In the genomic region with DNA sequence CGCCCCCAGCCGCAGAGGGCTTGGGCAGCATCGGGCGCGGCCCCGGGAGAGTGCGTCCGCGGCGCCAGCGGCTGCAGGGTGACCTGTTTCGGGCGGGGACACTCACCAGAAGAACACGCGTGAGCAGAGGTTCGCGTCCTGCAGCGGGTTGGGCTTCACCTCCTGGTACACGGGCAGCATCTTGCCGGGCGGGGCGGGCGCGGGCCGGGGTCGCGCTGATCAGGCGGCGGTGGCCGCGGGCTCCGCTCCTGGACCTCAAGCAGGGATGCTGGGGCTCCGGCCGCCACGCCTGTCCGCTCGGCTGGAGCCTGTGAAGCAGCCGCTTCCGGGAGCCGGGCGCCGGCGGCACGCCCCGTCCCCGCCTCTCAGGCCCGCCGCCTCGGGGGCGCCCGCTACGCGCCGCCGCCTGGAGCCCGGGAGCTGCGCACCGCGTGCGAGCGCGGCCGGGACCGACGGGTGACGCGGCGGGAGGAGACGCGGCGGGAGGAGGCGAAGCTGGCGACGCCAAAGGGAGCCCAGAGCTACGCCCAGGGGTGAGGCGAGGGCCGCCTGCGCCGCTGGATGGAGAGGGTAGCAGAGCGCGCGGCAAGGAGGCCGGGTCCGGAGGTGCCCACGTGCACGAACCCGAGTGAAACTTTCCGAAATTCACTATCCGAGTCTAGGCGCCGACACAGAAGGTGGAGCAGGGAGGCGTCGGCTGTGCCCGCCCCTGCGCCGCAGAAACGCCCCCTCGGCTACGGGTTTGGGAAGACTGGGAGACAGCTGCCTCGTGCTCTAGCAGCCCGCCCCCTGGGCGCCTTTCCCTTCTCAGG, we compare ENCODE assay signal across 8 cellular contexts. TPM values are rescaled to one million over a fixed set of nuclear protein-coding genes. Genes with fewer than 3 reads are reported as not detected.
DNase-seq lines count a peak whose midpoint lies in the region; ATAC-seq and TF ChIP-seq lines count a peak whose summit lies in the region.

A gene with protein sequence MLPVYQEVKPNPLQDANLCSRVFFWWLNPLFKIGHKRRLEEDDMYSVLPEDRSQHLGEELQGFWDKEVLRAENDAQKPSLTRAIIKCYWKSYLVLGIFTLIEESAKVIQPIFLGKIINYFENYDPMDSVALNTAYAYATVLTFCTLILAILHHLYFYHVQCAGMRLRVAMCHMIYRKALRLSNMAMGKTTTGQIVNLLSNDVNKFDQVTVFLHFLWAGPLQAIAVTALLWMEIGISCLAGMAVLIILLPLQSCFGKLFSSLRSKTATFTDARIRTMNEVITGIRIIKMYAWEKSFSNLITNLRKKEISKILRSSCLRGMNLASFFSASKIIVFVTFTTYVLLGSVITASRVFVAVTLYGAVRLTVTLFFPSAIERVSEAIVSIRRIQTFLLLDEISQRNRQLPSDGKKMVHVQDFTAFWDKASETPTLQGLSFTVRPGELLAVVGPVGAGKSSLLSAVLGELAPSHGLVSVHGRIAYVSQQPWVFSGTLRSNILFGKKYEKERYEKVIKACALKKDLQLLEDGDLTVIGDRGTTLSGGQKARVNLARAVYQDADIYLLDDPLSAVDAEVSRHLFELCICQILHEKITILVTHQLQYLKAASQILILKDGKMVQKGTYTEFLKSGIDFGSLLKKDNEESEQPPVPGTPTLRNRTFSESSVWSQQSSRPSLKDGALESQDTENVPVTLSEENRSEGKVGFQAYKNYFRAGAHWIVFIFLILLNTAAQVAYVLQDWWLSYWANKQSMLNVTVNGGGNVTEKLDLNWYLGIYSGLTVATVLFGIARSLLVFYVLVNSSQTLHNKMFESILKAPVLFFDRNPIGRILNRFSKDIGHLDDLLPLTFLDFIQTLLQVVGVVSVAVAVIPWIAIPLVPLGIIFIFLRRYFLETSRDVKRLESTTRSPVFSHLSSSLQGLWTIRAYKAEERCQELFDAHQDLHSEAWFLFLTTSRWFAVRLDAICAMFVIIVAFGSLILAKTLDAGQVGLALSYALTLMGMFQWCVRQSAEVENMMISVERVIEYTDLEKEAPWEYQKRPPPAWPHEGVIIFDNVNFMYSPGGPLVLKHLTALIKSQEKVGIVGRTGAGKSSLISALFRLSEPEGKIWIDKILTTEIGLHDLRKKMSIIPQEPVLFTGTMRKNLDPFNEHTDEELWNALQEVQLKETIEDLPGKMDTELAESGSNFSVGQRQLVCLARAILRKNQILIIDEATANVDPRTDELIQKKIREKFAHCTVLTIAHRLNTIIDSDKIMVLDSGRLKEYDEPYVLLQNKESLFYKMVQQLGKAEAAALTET (N-terminal part only) (minus strand): TSS at position 317 of the 812 bp plus-strand sequence. CDS start 137 bp downstream, at position 180.

- H3K27me3 ChIP-seq in BJ (ENCODE audit: control insufficient read depth, insufficient read depth, low read length) (no peaks in the 10 kb centered on the region), mesenchymal stem cell (ENCODE audit: control insufficient read depth in 1 of 2, insufficient read depth in 1 of 2, low read length in 2 of 2) (no peaks in the 10 kb centered on the region)

- peak within 1 kb of the TSS; percentile 78 for H3K27ac ChIP-seq in mesenchymal stem cell (ENCODE audit: low read length, poor library complexity, severe bottlenecking)

- no peaks in the 10 kb centered on the region for H3K27me3 Mint-ChIP-seq in activated CD4-positive, alpha-beta memory T cell treated with anti-CD3 and anti-CD28 coated beads for 36 hours
- no peaks in the 10 kb centered on the region for H3K27me3 Mint-ChIP-seq in effector memory CD8-positive, alpha-beta T cell

- H2BK5ac ChIP-seq in mesenchymal stem cell (ENCODE audit: low read depth, low read length, poor library complexity, severe bottlenecking) = peak within 1 kb of the TSS; percentile 80

- H2BK15ac ChIP-seq in mesenchymal stem cell (ENCODE audit: low read depth, poor library complexity, severe bottlenecking) = peak within 1 kb of the TSS; percentile 77

- peak within 1 kb of the TSS; percentile 94 to 99 for H3K18ac ChIP-seq in mesenchymal stem cell (ENCODE audit: low read depth in 1 of 2, low read length in 2 of 2)

- CTCF ChIA-PET in BJ (lab: Yijun Ruan, JAX) = interaction anchor here (0.8 to 2.0 kb wide), 9 partner anchors 11 to 112 kb away, joined by 3 to 10 read pairs (median 4); no protein-coding TSS in a partner anchor
- CTCF ChIA-PET in activated CD4-positive, alpha-beta memory T cell treated with anti-CD3 and anti-CD28 coated beads for 36 hours (lab: Charles Lee) = interaction anchor here (0.6 to 4.4 kb wide), 10 partner anchors 19 to 112 kb away, joined by 3 to 22 read pairs (median 4); no protein-coding TSS in a partner anchor

- intact Hi-C loops in activated CD4-positive, alpha-beta memory T cell treated with anti-CD3 and anti-CD28 coated beads for 36 hours (cut with micrococcal nuclease) = loop anchor here (2.0 to 5.0 kb wide), 2 partner anchors 113 to 704 kb away; partner anchors contain the start of gene TGDS

- H4K91ac ChIP-seq in mesenchymal stem cell (ENCODE audit: low read length) = peak within 1 kb of the TSS; percentile 99

- peaks cover 17% of the 10 kb centered on the region for H3K4me1 ChIP-seq in mesenchymal stem cell (ENCODE audit: control insufficient read depth, insufficient read depth, low read depth, low read length)

- H3K4me3 ChIP-seq in BJ (ENCODE audit: low read depth, low read length) = peak within 1 kb of the TSS; percentile 64
- peak within 1 kb of the TSS; percentile 96 to 99 for H3K4me3 ChIP-seq in mesenchymal stem cell (ENCODE audit: insufficient read depth in 1 of 2, low read depth in 1 of 2, low read length in 2 of 2)

- peak; percentile 9; the same call in 1 of the 2 replicates for TF ChIP-seq CTCF in BJ (IDR thresholded peaks at IDR 0.05; ENCODE audit: insufficient read depth, low read depth, low read length)

- peak within 1 kb of the TSS; percentile 78 for H2AFZ ChIP-seq in mesenchymal stem cell (ENCODE audit: low read depth, low read length)

- peak within 1 kb of the TSS; percentile 19 to 98 for H3K14ac ChIP-seq in mesenchymal stem cell (ENCODE audit: low read length in 2 of 2)

- H3K4me1 Mint-ChIP-seq in activated CD4-positive, alpha-beta memory T cell treated with anti-CD3 and anti-CD28 coated beads for 36 hours (ENCODE audit: low read depth) = peaks cover 32% of the 10 kb centered on the region
- H3K4me1 Mint-ChIP-seq in effector memory CD8-positive, alpha-beta T cell (ENCODE audit: low read depth in 2 of 2) = peaks cover 16 to 22% of the 10 kb centered on the region in 2 donors

- DNase-seq in BJ (ENCODE audit: low read depth) = no peak
- peak; percentile 51 for DNase-seq in NCI-H748 treated with DMSO at 0.1 percent for 48 hours (lab: John Stamatoyannopoulos, UW)
- DNase-seq in activated CD4-positive, alpha-beta memory T cell treated with anti-CD3 and anti-CD28 coated beads for 36 hours = peak; percentile 67
- DNase-seq in effector memory CD8-positive, alpha-beta T cell = peak; percentile 26 to 41 (median 35)
- DNase-seq in mesenchymal stem cell = peak; percentile 89
- DNase-seq in stimulated activated CD8-positive, alpha-beta memory T cell treated with anti-CD3 and anti-CD28 coated beads, Interleukin-15, amount 100 ng/mL, for 4 hours (ENCODE audit: low read depth in 2 of 2) = peak; percentile 29 to 44

- WGBS in mesenchymal stem cell = under 1% methylated on average over 87 of the region's 102 CpGs

- peak within 1 kb of the TSS in 1 of 2 experiments; percentile 100 for H3K23ac ChIP-seq in mesenchymal stem cell (ENCODE audit: low read length in 2 of 2)

- H4K8ac ChIP-seq in mesenchymal stem cell (ENCODE audit: low read length) = peak within 1 kb of the TSS; percentile 95

- no peaks in the 10 kb centered on the region for H3K9me3 ChIP-seq in mesenchymal stem cell (ENCODE audit: control insufficient read depth, low read length)

- no peaks in the 10 kb centered on the region for H3K9me3 Mint-ChIP-seq in activated CD4-positive, alpha-beta memory T cell treated with anti-CD3 and anti-CD28 coated beads for 36 hours
- H3K9me3 Mint-ChIP-seq in effector memory CD8-positive, alpha-beta T cell = no peaks in the 10 kb centered on the region

- ATAC-seq in GM19043 (IDR thresholded peaks at IDR 0.05; ENCODE audit: low read depth, unreplicated experiment) (peak; percentile 78), HG03196 (IDR thresholded peaks at IDR 0.05; ENCODE audit: unreplicated experiment) (peak; percentile 83)
- ATAC-seq in effector memory CD8-positive, alpha-beta T cell (replicated peaks) = peak; percentile 81

- peak within 1 kb of the TSS; percentile 5 for H3K27ac Mint-ChIP-seq in activated CD4-positive, alpha-beta memory T cell treated with anti-CD3 and anti-CD28 coated beads for 36 hours
- H3K27ac Mint-ChIP-seq in effector memory CD8-positive, alpha-beta T cell = peak within 1 kb of the TSS; percentile 11 to 83

- H2BK120ac ChIP-seq in mesenchymal stem cell (ENCODE audit: low read depth, low read length) = peak within 1 kb of the TSS; percentile 91

- H2BK12ac ChIP-seq in mesenchymal stem cell (ENCODE audit: low read length in 2 of 2) = peak within 1 kb of the TSS; percentile 32 to 93

- peaks cover 15% of the 10 kb centered on the region for H3K79me1 ChIP-seq in mesenchymal stem cell (replicated peaks; ENCODE audit: low read length, poor library complexity, severe bottlenecking)

- peak within 1 kb of the TSS; percentile 89 for H3K9ac ChIP-seq in mesenchymal stem cell (ENCODE audit: low read length)

- peak within 1 kb of the TSS; percentile 92 to 100 for H3K4ac ChIP-seq in mesenchymal stem cell (ENCODE audit: low read depth in 1 of 2, low read length in 2 of 2)

- H3K36me3 ChIP-seq in BJ (ENCODE audit: control insufficient read depth, insufficient read depth, low read length) = no peaks in the 10 kb centered on the region
- peaks cover 0 to 3% of the 10 kb centered on the region in 2 experiments for H3K36me3 ChIP-seq in mesenchymal stem cell (ENCODE audit: control insufficient read depth in 1 of 2, insufficient read depth in 2 of 2, low read depth in 1 of 2, low read length in 2 of 2)

- H3K4me3 Mint-ChIP-seq in activated CD4-positive, alpha-beta memory T cell treated with anti-CD3 and anti-CD28 coated beads for 36 hours = peak within 1 kb of the TSS; percentile 75
- H3K4me3 Mint-ChIP-seq in effector memory CD8-positive, alpha-beta T cell = peak within 1 kb of the TSS; percentile 85 to 93

- H2AK5ac ChIP-seq in mesenchymal stem cell (ENCODE audit: low read length, severe bottlenecking) = no peak within 1 kb of the TSS

- H3K4me2 ChIP-seq in mesenchymal stem cell (ENCODE audit: low read length, poor library complexity, severe bottlenecking) = peak within 1 kb of the TSS; percentile 80

- H3K36me3 Mint-ChIP-seq in activated CD4-positive, alpha-beta memory T cell treated with anti-CD3 and anti-CD28 coated beads for 36 hours = no peaks in the 10 kb centered on the region
- H3K36me3 Mint-ChIP-seq in effector memory CD8-positive, alpha-beta T cell (ENCODE audit: insufficient read depth) = no peaks in the 10 kb centered on the region

- POLR2A ChIA-PET in BJ (lab: Charles Lee) = no interaction called here
- POLR2A ChIA-PET in activated CD4-positive, alpha-beta memory T cell treated with anti-CD3 and anti-CD28 coated beads for 36 hours (lab: Charles Lee) = interaction anchor here (0.9 to 1.7 kb wide), 2 partner anchors 112 kb away, joined by 3 read pairs; no protein-coding TSS in a partner anchor

RNA-seq across cellular contexts. Expression of the gene that starts here (rescaled TPM):
- 11.2 and 17.4 TPM in 2 replicates for polyA plus RNA-seq in BJ (2011; rRNA removed)
- polyA minus RNA-seq in BJ (2011; rRNA and poly(A)+ RNA removed) = 24.4 and 32.5 TPM in 2 replicates
- 1 to 10 TPM; 6.9 to 8.7 TPM for total RNA-seq in activated CD4-positive, alpha-beta memory T cell treated with anti-CD3 and anti-CD28 coated beads for 36 hours
- 95.0 TPM for polyA plus RNA-seq in mesenchymal stem cell (2013, experiment 1 of 2)
- 95.6 TPM for polyA plus RNA-seq in mesenchymal stem cell (2013, experiment 2 of 2)
